ENCODE assay signal across 14 cellular contexts in the genomic region with DNA sequence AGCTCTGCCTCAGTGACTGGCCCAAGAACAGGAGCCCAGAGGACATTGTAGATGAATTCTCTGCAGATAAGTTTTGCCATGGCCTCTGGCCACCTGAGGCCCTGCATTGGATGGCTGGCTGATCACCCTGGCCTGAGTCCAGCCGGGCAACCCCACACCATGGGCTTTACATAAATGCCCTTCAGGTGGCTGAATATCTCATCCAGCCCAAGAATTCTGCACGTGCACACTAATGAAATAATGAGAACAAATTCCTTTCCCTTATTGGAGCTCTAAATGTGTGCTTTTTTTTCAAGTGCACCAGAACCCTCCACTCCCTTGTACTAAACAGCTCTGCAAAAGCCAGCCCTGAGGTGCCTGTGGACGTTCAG.
DNase-seq lines count a peak whose midpoint lies in the region; ATAC-seq and TF ChIP-seq lines count a peak whose summit lies in the region.
"Had no signal": no experiment of that assay in that cellular context is flagged by ENCODE, and none has a peak within 500 bp of the region (broad histone marks: within the 10 kb centered on the region; RNA-seq: fewer than 3 reads in every experiment).

No MANE protein-coding gene starts in this region.

- 0 out of 2 replicates have a peak, but pooled peaks cover 10% of the 10 kb centered on the region for H4K20me1 ChIP-seq in DOHH2 (ENCODE audit: control insufficient read depth, insufficient read depth, low read depth, low read length)

- no peaks in the 10 kb centered on the region for H3K9me3 ChIP-seq in DOHH2 (ENCODE audit: control insufficient read depth, insufficient read depth, low read length)
- H3K9me3 ChIP-seq: SJCRH30 had no signal

- H3K79me2 ChIP-seq in ACC112 (ENCODE audit: control insufficient read depth, insufficient read depth, low read length, unreplicated experiment) (no peaks in the 10 kb centered on the region), DOHH2 (ENCODE audit: control insufficient read depth, low read length) (no peaks in the 10 kb centered on the region)

- H3K4me1 ChIP-seq in ACC112 (ENCODE audit: control insufficient read depth, insufficient read depth, low read length, unreplicated experiment) (peaks cover 28% of the 10 kb centered on the region), DOHH2 (ENCODE audit: control insufficient read depth, low read length) (peaks cover 42% of the 10 kb centered on the region)
- H3K4me1 ChIP-seq: SJCRH30 had no signal

- no peaks in the 10 kb centered on the region for H3K27me3 Mint-ChIP-seq in activated T-helper 1 cell treated with anti-CD3 and anti-CD28 coated beads, Interleukin-12 subunit alpha, Interleukin-12 subunit beta, Interleukin-2, Interleukin-4 antibody, amounts not matched to agents 30 ng/mL and 10 ng/mL and 1 ng/mL, durations not matched to agents 14 hours and 24 hours and 36 hours (ENCODE audit: insufficient read depth)

- peak overlapping the region; percentile 82 for H3K27ac ChIP-seq in ACC112 (ENCODE audit: low read depth, low read length)
- no peak overlapping the region for H3K27ac ChIP-seq in DOHH2 (ENCODE audit: low read depth, low read length)
- H3K27ac ChIP-seq: SJCRH30 had no signal

- H3K4me2 ChIP-seq in DOHH2 (ENCODE audit: low read length), result peak overlapping the region; percentile 37; the same call in 1 of the 2 replicates

- intact Hi-C loops in activated T-helper 1 cell treated with anti-CD3 and anti-CD28 coated beads, Interleukin-12 subunit alpha, Interleukin-12 subunit beta, Interleukin-2, Interleukin-4 antibody, amounts not matched to agents 30 ng/mL and 10 ng/mL and 1 ng/mL, durations not matched to agents 14 hours and 24 hours and 36 hours (cut with micrococcal nuclease), result loop anchor here (1.0 to 2.0 kb wide), 4 partner anchors 10 to 144 kb away; no protein-coding TSS in a partner anchor

- H2AFZ ChIP-seq in ACC112 (ENCODE audit: low read length, unreplicated experiment), result no peak overlapping the region

- peak overlapping the region; percentile 85 for H3K27ac Mint-ChIP-seq in activated T-helper 1 cell treated with anti-CD3 and anti-CD28 coated beads, Interleukin-12 subunit alpha, Interleukin-12 subunit beta, Interleukin-2, Interleukin-4 antibody, amounts not matched to agents 30 ng/mL and 10 ng/mL and 1 ng/mL, durations not matched to agents 14 hours and 24 hours and 36 hours

- no peak for ATAC-seq in HG03159 (IDR thresholded peaks at IDR 0.05; ENCODE audit: unreplicated experiment)

- H3K27me3 ChIP-seq in ACC112 (ENCODE audit: insufficient read depth, low read length) (no peaks in the 10 kb centered on the region), DOHH2 (ENCODE audit: control insufficient read depth, low read length) (no peaks in the 10 kb centered on the region)
- H3K27me3 ChIP-seq: SJCRH30 had no signal

- H3F3A ChIP-seq in DOHH2 (ENCODE audit: control insufficient read depth, insufficient read depth), result peaks cover 16% of the 10 kb centered on the region

- DNase-seq in activated T-helper 1 cell treated with anti-CD3 and anti-CD28 coated beads, Interleukin-12 subunit alpha, Interleukin-12 subunit beta, Interleukin-2, Interleukin-4 antibody, amounts not matched to agents 30 ng/mL and 10 ng/mL and 1 ng/mL, durations not matched to agents 14 hours and 24 hours and 36 hours (ENCODE audit: low spot score), result no peak
- DNase-seq in mesenteric fat pad (ENCODE audit: low spot score), result peak; percentile 26
- no peak for DNase-seq in SW480 (ENCODE audit: low spot score)
- DNase-seq in stimulated activated CD8-positive, alpha-beta memory T cell treated with anti-CD3 and anti-CD28 coated beads, Interleukin-4, amount 100 ng/mL, for 48 hours, result no peak
- no peak for DNase-seq in GM03348 (ENCODE audit: low spot score)
- DNase-seq: GF-D8, islet precursor cell, Karpas-422, NCI-H1930, NCI-H774, SJCRH30 had no signal

- TF ChIP-seq CTCF in DOHH2 (IDR thresholded peaks at IDR 0.05; ENCODE audit: low read depth, low read length, poor library complexity, severe bottlenecking), result no peak

- peak overlapping the region; percentile 51 for H3K4me3 Mint-ChIP-seq in activated T-helper 1 cell treated with anti-CD3 and anti-CD28 coated beads, Interleukin-12 subunit alpha, Interleukin-12 subunit beta, Interleukin-2, Interleukin-4 antibody, amounts not matched to agents 30 ng/mL and 10 ng/mL and 1 ng/mL, durations not matched to agents 14 hours and 24 hours and 36 hours

- H3K36me3 ChIP-seq in ACC112 (ENCODE audit: insufficient read depth, low read length) (peaks cover 22% of the 10 kb centered on the region; the same call in 1 of the 2 replicates), DOHH2 (ENCODE audit: control insufficient read depth, low read length) (peaks cover 17% of the 10 kb centered on the region)
- H3K36me3 ChIP-seq: SJCRH30 had no signal

- H3K4me3 ChIP-seq in ACC112 (ENCODE audit: low read depth, low read length) (no peak overlapping the region), DOHH2 (ENCODE audit: low read length) (no peak overlapping the region)
- H3K4me3 ChIP-seq: SJCRH30 had no signal

- no peaks in the 10 kb centered on the region for H3K9me3 Mint-ChIP-seq in activated T-helper 1 cell treated with anti-CD3 and anti-CD28 coated beads, Interleukin-12 subunit alpha, Interleukin-12 subunit beta, Interleukin-2, Interleukin-4 antibody, amounts not matched to agents 30 ng/mL and 10 ng/mL and 1 ng/mL, durations not matched to agents 14 hours and 24 hours and 36 hours

- peaks cover 71% of the 10 kb centered on the region for H3K4me1 Mint-ChIP-seq in activated T-helper 1 cell treated with anti-CD3 and anti-CD28 coated beads, Interleukin-12 subunit alpha, Interleukin-12 subunit beta, Interleukin-2, Interleukin-4 antibody, amounts not matched to agents 30 ng/mL and 10 ng/mL and 1 ng/mL, durations not matched to agents 14 hours and 24 hours and 36 hours (ENCODE audit: low read depth)

- H3K9me2 ChIP-seq in DOHH2 (replicated peaks; ENCODE audit: control insufficient read depth, low read length), result no peaks in the 10 kb centered on the region

- peaks cover 68% of the 10 kb centered on the region for H3K36me3 Mint-ChIP-seq in activated T-helper 1 cell treated with anti-CD3 and anti-CD28 coated beads, Interleukin-12 subunit alpha, Interleukin-12 subunit beta, Interleukin-2, Interleukin-4 antibody, amounts not matched to agents 30 ng/mL and 10 ng/mL and 1 ng/mL, durations not matched to agents 14 hours and 24 hours and 36 hours (ENCODE audit: low read depth)
